Comparison of ENCODE assay signal across 8 cellular contexts in genomic region chr12:31362115-31362758, GRCh38. TPM values are rescaled to one million over a fixed set of nuclear protein-coding genes. Genes with fewer than 3 reads are reported as not detected.
DNase-seq lines count a peak whose midpoint lies in the region; ATAC-seq and TF ChIP-seq lines count a peak whose summit lies in the region.

No MANE protein-coding gene starts in this region.

- peak overlapping the region; percentile 64 for H3K4me3 Mint-ChIP-seq in activated T-helper 17 cell treated with anti-CD3 and anti-CD28 coated beads, Interleukin-2, amount 50 U/mL, for 72 hours
- peak overlapping the region; percentile 84 for H3K4me3 Mint-ChIP-seq in natural killer cell

- no peaks in the 10 kb centered on the region for H3K9me3 Mint-ChIP-seq in activated T-helper 17 cell treated with anti-CD3 and anti-CD28 coated beads, Interleukin-2, amount 50 U/mL, for 72 hours
- no peaks in the 10 kb centered on the region for H3K9me3 Mint-ChIP-seq in natural killer cell

- intact Hi-C loops in natural killer cell (cut with micrococcal nuclease) = loop anchor here (2.0 kb wide), 1 partner anchor 89 kb away; no protein-coding TSS in a partner anchor

- H3K27ac Mint-ChIP-seq in activated T-helper 17 cell treated with anti-CD3 and anti-CD28 coated beads, Interleukin-2, amount 50 U/mL, for 72 hours = peak overlapping the region; percentile 70
- H3K27ac Mint-ChIP-seq in natural killer cell = peak overlapping the region; percentile 88 to 89

- peaks cover 3% of the 10 kb centered on the region for H3K27me3 Mint-ChIP-seq in activated T-helper 17 cell treated with anti-CD3 and anti-CD28 coated beads, Interleukin-2, amount 50 U/mL, for 72 hours
- H3K27me3 Mint-ChIP-seq in natural killer cell (ENCODE audit: low read depth in 2 of 2) = no peaks in the 10 kb centered on the region

- peaks cover 12% of the 10 kb centered on the region for H3K4me1 Mint-ChIP-seq in activated T-helper 17 cell treated with anti-CD3 and anti-CD28 coated beads, Interleukin-2, amount 50 U/mL, for 72 hours
- peaks cover 20 to 27% of the 10 kb centered on the region in 2 donors for H3K4me1 Mint-ChIP-seq in natural killer cell

- peak; percentile 23 for DNase-seq in NOMO-1 treated with dmso at 0.1 percent for 144 hours (lab: John Stamatoyannopoulos, UW; ENCODE audit: unreplicated experiment)
- DNase-seq in NOMO-1 treated with DMSO at 0.1 percent for 48 hours (lab: John Stamatoyannopoulos, UW; ENCODE audit: unreplicated experiment) = no peak
- peak; percentile 88 for DNase-seq in NCI-H146 treated with DMSO at 0.1 percent for 48 hours (lab: John Stamatoyannopoulos, UW; ENCODE audit: unreplicated experiment)
- DNase-seq in natural killer cell = peak; percentile 17
- no peak for DNase-seq in cortex of kidney (lab: John Stamatoyannopoulos, UW)
- DNase-seq in AML-193 (lab: John Stamatoyannopoulos, UW) = no peak

- no peaks in the 10 kb centered on the region for H3K36me3 Mint-ChIP-seq in activated T-helper 17 cell treated with anti-CD3 and anti-CD28 coated beads, Interleukin-2, amount 50 U/mL, for 72 hours (ENCODE audit: low read depth)
- no peaks in the 10 kb centered on the region for H3K36me3 Mint-ChIP-seq in natural killer cell

- no peak for TF ChIP-seq CTCF in natural killer cell (IDR thresholded peaks at IDR 0.05)

- ATAC-seq in HG02763 (IDR thresholded peaks at IDR 0.05; ENCODE audit: unreplicated experiment) = peak; percentile 50
- ATAC-seq in activated T-helper 17 cell treated with anti-CD3 and anti-CD28 coated beads, Interleukin-2, amount 50 U/mL, for 72 hours (replicated peaks) = peak; percentile 41
- peak; percentile 34 to 53 (median 43) for ATAC-seq in natural killer cell

RNA-seq across cellular contexts. Expression of gene SINHCAF, which starts 36.3 kb away (rescaled TPM):
- 100 to 1,000 TPM; 160 to 222 TPM for total RNA-seq in activated T-helper 17 cell treated with anti-CD3 and anti-CD28 coated beads, Interleukin-2, amount 50 U/mL, for 72 hours
- total RNA-seq in natural killer cell = 10 to 100 TPM; 40.4 to 55.0 (median 41.0) TPM

Comparison
In these comparisons a context has a peak if more than half of its experiments do, and no peak if none do; other contexts are left out.
1. DNase-seq: peak in NOMO-1 treated with dmso at 0.1 percent for 144 hours (single experiment), NCI-H146 treated with DMSO at 0.1 percent for 48 hours (single experiment) and natural killer cell (single experiment); none in NOMO-1 treated with DMSO at 0.1 percent for 48 hours (single experiment), cortex of kidney (single experiment) and AML-193 (0 of 2).
2. Peak in every context shown above with its lines, with median percentiles within 50 percentile points of each other: ATAC-seq.